Comparison of ENCODE assay signal across 18 cellular contexts in the genomic region with DNA sequence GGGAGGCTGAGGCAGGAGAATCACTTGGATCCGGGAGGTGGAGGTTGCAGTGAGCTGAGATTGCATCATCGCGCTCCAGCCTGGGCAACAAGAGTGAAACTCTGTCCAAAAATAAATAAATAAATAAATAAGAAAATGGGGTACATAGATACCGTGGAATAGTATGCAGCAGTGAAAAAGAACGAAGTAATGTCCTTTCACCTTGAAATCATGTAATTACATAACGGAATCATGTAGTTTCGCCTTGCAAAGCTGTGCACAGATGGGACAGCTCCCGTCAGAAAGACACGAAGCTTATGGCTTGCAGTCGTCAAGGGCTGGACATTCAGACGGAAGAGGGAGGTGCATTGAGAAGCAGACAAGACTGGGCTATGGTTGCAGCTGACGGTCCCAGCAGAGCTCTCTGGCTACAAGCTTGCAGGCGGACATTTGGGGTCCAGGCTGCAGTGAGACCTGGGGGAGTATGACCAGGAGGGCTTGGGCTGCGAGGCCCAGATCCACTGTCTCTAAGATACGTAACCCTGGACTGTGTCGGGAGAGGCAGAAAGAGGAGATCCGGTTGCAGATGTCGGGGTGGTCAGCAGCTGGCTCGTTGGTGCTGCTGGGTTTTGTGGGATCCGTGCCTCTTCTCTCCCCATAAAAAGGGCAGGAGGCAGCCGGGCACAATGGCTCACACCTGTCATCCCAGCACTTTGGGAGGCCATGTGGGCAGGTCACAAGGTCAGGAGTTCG. TPM values are rescaled to one million over a fixed set of nuclear protein-coding genes. Genes with fewer than 3 reads are reported as not detected.
"Had no signal": no experiment of that assay in that cellular context is flagged by ENCODE, and none has a peak within 500 bp of the region (broad histone marks: within the 10 kb centered on the region; RNA-seq: fewer than 3 reads in every experiment).

No MANE protein-coding gene starts in this region.

- H3K27me3 ChIP-seq: brain microvascular endothelial cell, gastrocnemius medialis, transverse colon had no signal

- H3K4me1 Mint-ChIP-seq: neural crest cell had no signal

- H3K4me3 ChIP-seq: gastrocnemius medialis, left ventricle myocardium inferior, transverse colon had no signal

- H3K36me3 ChIP-seq: brain microvascular endothelial cell, gastrocnemius medialis, left ventricle myocardium inferior, transverse colon had no signal

- H3K9me3 Mint-ChIP-seq: activated T-helper 17 cell treated with anti-CD3 and anti-CD28 coated beads, Interleukin-2, amount 50 U/mL, for 72 hours; dendritic cell treated with granulocyte-macrophage colony-stimulating factor and Interleukin-4, amounts not matched to agents 40 ng/mL and 50 ng/mL, for 4 days; neural crest cell had no signal

- DNase-seq: activated CD4-positive, alpha-beta T cell treated with anti-CD3 and anti-CD28 coated beads, Interleukin-2, amount 50 U/mL, for 1 hour; brain microvascular endothelial cell; cerebellar nuclear complex; effector memory CD8-positive, alpha-beta T cell; gastrocnemius medialis; kidney; left ventricle myocardium inferior; retina; stimulated activated CD4-positive, alpha-beta T cell treated with anti-CD3 and anti-CD28 coated beads, Interleukin-4, amount 100 ng/mL, for 4 hours; T-helper 9 cell; transverse colon had no signal

- H3K4me1 ChIP-seq: gastrocnemius medialis, parathyroid adenoma, transverse colon had no signal

- ATAC-seq: activated naive CD4-positive, alpha-beta T cell treated with anti-CD3 and anti-CD28 coated beads, Interleukin-2, amount 50 U/mL, for 72 hours; activated T-helper 17 cell treated with anti-CD3 and anti-CD28 coated beads, Interleukin-2, amount 50 U/mL, for 72 hours; effector memory CD8-positive, alpha-beta T cell; gastrocnemius medialis had no signal

- H3K4me3 Mint-ChIP-seq: activated T-helper 17 cell treated with anti-CD3 and anti-CD28 coated beads, Interleukin-2, amount 50 U/mL, for 72 hours; dendritic cell treated with granulocyte-macrophage colony-stimulating factor and Interleukin-4, amounts not matched to agents 40 ng/mL and 50 ng/mL, for 4 days; effector memory CD8-positive, alpha-beta T cell; neural crest cell had no signal

- H3K27ac ChIP-seq: brain microvascular endothelial cell, epithelial cell of prostate, gastrocnemius medialis, left ventricle myocardium inferior, parathyroid adenoma, transverse colon had no signal

- H3K9ac ChIP-seq: parathyroid adenoma had no signal

- H2AFZ ChIP-seq: parathyroid adenoma had no signal

- H3K27me3 Mint-ChIP-seq: activated T-helper 17 cell treated with anti-CD3 and anti-CD28 coated beads, Interleukin-2, amount 50 U/mL, for 72 hours; effector memory CD8-positive, alpha-beta T cell had no signal

- H3K79me2 ChIP-seq: parathyroid adenoma had no signal

- H3K9me3 ChIP-seq: gastrocnemius medialis, transverse colon had no signal

- H3K27ac Mint-ChIP-seq: activated naive CD4-positive, alpha-beta T cell treated with anti-CD3 and anti-CD28 coated beads, Interleukin-2, amount 50 U/mL, for 72 hours; activated T-helper 17 cell treated with anti-CD3 and anti-CD28 coated beads, Interleukin-2, amount 50 U/mL, for 72 hours; dendritic cell treated with granulocyte-macrophage colony-stimulating factor and Interleukin-4, amounts not matched to agents 40 ng/mL and 50 ng/mL, for 4 days had no signal

RNA-seq across cellular contexts. Expression of gene P2RY8, which starts 6.2 kb away (rescaled TPM):
- total RNA-seq: myocyte, neural crest cell had no signal
